8 cellular contexts compared by ENCODE assay signal in genomic region chr11:65653229-65654225, GRCh38. TPM values are rescaled to one million over a fixed set of nuclear protein-coding genes. Genes with fewer than 3 reads are reported as not detected.
A peak's percentile ranks its signal among the peaks of the same experiment; 100 is the strongest.
DNase-seq lines count a peak whose midpoint lies in the region; ATAC-seq and TF ChIP-seq lines count a peak whose summit lies in the region.

No MANE protein-coding gene starts in this region.

- H3K36me3 ChIP-seq in mucosa of rectum (ENCODE audit: control insufficient read depth in 2 of 2, insufficient read depth in 2 of 2, low read length in 2 of 2), result peaks cover 49 to 53% of the 10 kb centered on the region in 2 donors

- H3K27me3 Mint-ChIP-seq in central memory CD8-positive, alpha-beta T cell, result no peaks in the 10 kb centered on the region

- no peak for ATAC-seq in central memory CD8-positive, alpha-beta T cell (replicated peaks; ENCODE audit: extremely low read depth, poor library complexity, severe bottlenecking)
- ATAC-seq in GM21360 (IDR thresholded peaks at IDR 0.05; ENCODE audit: unreplicated experiment), result no peak
- no peak for ATAC-seq in GM19455 (IDR thresholded peaks at IDR 0.05; ENCODE audit: unreplicated experiment)

- H3K4me3 Mint-ChIP-seq in central memory CD8-positive, alpha-beta T cell, result peak overlapping the region; percentile 74

- peaks cover 96% of the 10 kb centered on the region for H3K36me3 Mint-ChIP-seq in central memory CD8-positive, alpha-beta T cell (ENCODE audit: insufficient read depth)

- no peaks in the 10 kb centered on the region for H3K27me3 ChIP-seq in mucosa of rectum (ENCODE audit: control insufficient read depth in 2 of 2, insufficient read depth in 2 of 2, low read length in 2 of 2)

- H3K27ac Mint-ChIP-seq in central memory CD8-positive, alpha-beta T cell (ENCODE audit: low read depth), result peak overlapping the region; percentile 94

- H3K27ac ChIP-seq in mucosa of rectum (ENCODE audit: low read depth in 2 of 2, low read length in 2 of 2), result peak overlapping the region; percentile 95

- TF ChIP-seq CTCF in GM12865 (IDR thresholded peaks at IDR 0.05; ENCODE audit: insufficient read depth, low read depth, low read length, missing control alignments), result no peak

- H3K4me1 ChIP-seq in mucosa of rectum (ENCODE audit: control insufficient read depth in 2 of 2, insufficient read depth in 2 of 2, low read length in 2 of 2), result peaks cover 32 to 37% of the 10 kb centered on the region in 2 donors

- H3K9ac ChIP-seq in mucosa of rectum (ENCODE audit: low read depth in 1 of 2, low read length in 2 of 2), result peak overlapping the region; percentile 85 to 95

- DNase-seq in GM12865 (ENCODE audit: low read depth), result no peak
- peak; percentile 23 for DNase-seq in M059J (ENCODE audit: low read depth)
- no peak for DNase-seq in central memory CD8-positive, alpha-beta T cell (ENCODE audit: low spot score in 2 of 2)
- DNase-seq in H4 (ENCODE audit: low spot score), result no peak
- DNase-seq in NCI-H1092 treated with DMSO at 0.1 percent for 48 hours (lab: John Stamatoyannopoulos, UW), result no peak

- no peaks in the 10 kb centered on the region for H3K9me3 ChIP-seq in mucosa of rectum (ENCODE audit: control insufficient read depth in 2 of 2, low read length in 2 of 2)

- H3K4me1 Mint-ChIP-seq in central memory CD8-positive, alpha-beta T cell, result peaks cover 64% of the 10 kb centered on the region

- no peaks in the 10 kb centered on the region for H3K9me3 Mint-ChIP-seq in central memory CD8-positive, alpha-beta T cell

- H3K4me3 ChIP-seq in GM12865 (ENCODE audit: low read depth, low read length) (peak overlapping the region; percentile 60), mucosa of rectum (ENCODE audit: low read length in 2 of 2) (peak overlapping the region; percentile 78 to 87)

RNA-seq across cellular contexts. Expression of gene RELA, which starts 9.2 kb away (rescaled TPM):
- total RNA-seq in M059J (2014; rRNA removed; shearing (Covaris generic)), result 37.2 and 49.1 TPM in 2 replicates
- 26.3 and 48.1 TPM in 2 replicates for total RNA-seq in H4 (2014; rRNA removed; shearing (Covaris generic))

RNA-seq across cellular contexts. Expression of gene SIPA1, which starts 15.6 kb away (rescaled TPM):
- total RNA-seq in M059J (2014; rRNA removed; shearing (Covaris generic)), result 8.7 and 22.7 TPM in 2 replicates
- 11.3 and 18.4 TPM in 2 replicates for total RNA-seq in H4 (2014; rRNA removed; shearing (Covaris generic))

RNA-seq across cellular contexts. Expression of gene PCNX3, which starts 38.0 kb away (rescaled TPM):
- total RNA-seq in M059J (2014; rRNA removed; shearing (Covaris generic)), result 16.5 and 26.0 TPM in 2 replicates
- 11.7 TPM in 2 replicates for total RNA-seq in H4 (2014; rRNA removed; shearing (Covaris generic))

RNA-seq across cellular contexts. Expression of gene MAP3K11, which starts 39.5 kb away (rescaled TPM):
- 16.0 and 27.1 TPM in 2 replicates for total RNA-seq in M059J (2014; rRNA removed; shearing (Covaris generic))
- 7.4 and 9.1 TPM in 2 replicates for total RNA-seq in H4 (2014; rRNA removed; shearing (Covaris generic))

RNA-seq across cellular contexts. Expression of gene KCNK7, which starts 57.9 kb away (rescaled TPM):
- 0.52 TPM in 1 of 2 replicates, not detected in the other for total RNA-seq in M059J (2014; rRNA removed; shearing (Covaris generic))
- total RNA-seq in H4 (2014; rRNA removed; shearing (Covaris generic)), result not detected in 2 replicates
